ENCODE assay signal across 40 cellular contexts in the genomic region with DNA sequence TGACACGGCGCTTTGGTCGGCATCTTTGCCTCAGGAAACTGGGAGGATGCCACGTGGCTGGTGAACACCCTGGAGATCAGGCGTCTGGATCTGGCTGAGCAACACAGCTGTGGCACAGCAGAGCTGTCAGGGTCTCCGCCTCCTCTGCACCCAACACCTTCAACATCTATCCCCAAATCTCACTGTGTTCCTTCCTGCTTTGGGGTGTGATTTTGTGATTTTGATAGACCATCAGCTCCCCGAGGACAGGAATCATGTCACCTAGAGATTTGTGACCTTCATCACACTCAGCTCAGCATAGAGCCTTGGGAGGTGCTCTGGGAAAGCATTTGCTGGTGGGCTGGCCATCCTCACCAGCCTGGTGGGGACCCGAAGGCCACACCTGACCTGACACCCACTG.
"Had no signal": no experiment of that assay in that cellular context is flagged by ENCODE, and none has a peak within 500 bp of the region (broad histone marks: within the 10 kb centered on the region; RNA-seq: fewer than 3 reads in every experiment).

No MANE protein-coding gene starts in this region.

- H3K4me3 Mint-ChIP-seq: activated B cell treated with CpG ODN at 0.5 μM for 24 hours; activated CD4-positive, alpha-beta memory T cell treated with anti-CD3 and anti-CD28 coated beads for 36 hours; activated CD4-positive, alpha-beta T cell treated with anti-CD3 and anti-CD28 coated beads, Interleukin-2, amount 10 ng/mL, durations not matched to agents 24 days and 14 days; activated CD8-positive, alpha-beta T cell treated with anti-CD3 and anti-CD28 coated beads for 36 hours; activated naive CD4-positive, alpha-beta T cell treated with anti-CD3 and anti-CD28 coated beads for 36 hours; activated naive CD8-positive, alpha-beta T cell treated with anti-CD3 and anti-CD28 coated beads for 36 hours; activated T-cell treated with anti-CD3 and anti-CD28 coated beads, Interleukin-2, amount 50 U/mL, for 4 hours; activated T-cell treated with anti-CD3 and anti-CD28 coated beads, Interleukin-2, amount 50 U/mL, for 72 hours; activated T-helper 1 cell treated with anti-CD3 and anti-CD28 coated beads, Interleukin-12 subunit alpha, Interleukin-12 subunit beta, Interleukin-2, Interleukin-4 antibody, amounts not matched to agents 30 ng/mL and 10 ng/mL and 1 ng/mL, durations not matched to agents 14 hours and 24 hours and 36 hours; activated T-helper 17 cell treated with anti-CD3 and anti-CD28 coated beads, Interleukin-2, amount 50 U/mL, for 72 hours; central memory CD8-positive, alpha-beta T cell; T-helper 1 cell treated with Interleukin-12 subunit alpha and Interleukin-12 subunit beta and Interleukin-4 antibody, amounts not matched to agents 30 μg/mL and 1 μg/mL, for 36 hours; T-helper 2 cell treated with Interferon-gamma antibody and Interleukin-4, amounts not matched to agents 5 μg/mL and 100 μg/mL, for 36 hours had no signal

- H3K27ac ChIP-seq: adrenal gland, body of pancreas, brain microvascular endothelial cell, breast epithelium, cardiac muscle cell, VCaP had no signal

- H3K4me3 ChIP-seq: adrenal gland, body of pancreas, breast epithelium, cardiac muscle cell had no signal

- H3K36me3 Mint-ChIP-seq: activated CD4-positive, alpha-beta memory T cell treated with anti-CD3 and anti-CD28 coated beads for 36 hours; activated naive CD4-positive, alpha-beta T cell treated with anti-CD3 and anti-CD28 coated beads, Interleukin-2, amount 50 U/mL, for 72 hours; activated naive CD8-positive, alpha-beta T cell treated with anti-CD3 and anti-CD28 coated beads for 36 hours had no signal

- FAIRE-seq: astrocyte, TTC549 had no signal

- H3K9me3 Mint-ChIP-seq: activated B cell treated with CpG ODN at 0.5 μM for 24 hours; activated CD4-positive, alpha-beta memory T cell treated with anti-CD3 and anti-CD28 coated beads for 36 hours; activated CD4-positive, alpha-beta T cell treated with anti-CD3 and anti-CD28 coated beads, Interleukin-2, amount 10 ng/mL, durations not matched to agents 24 days and 14 days; activated naive CD4-positive, alpha-beta T cell treated with anti-CD3 and anti-CD28 coated beads for 36 hours; activated naive CD4-positive, alpha-beta T cell treated with anti-CD3 and anti-CD28 coated beads, Interleukin-2, amount 50 U/mL, for 72 hours; activated T-cell treated with anti-CD3 and anti-CD28 coated beads, Interleukin-2, amount 50 U/mL, for 4 hours; activated T-cell treated with anti-CD3 and anti-CD28 coated beads, Interleukin-2, amount 50 U/mL, for 72 hours; activated T-helper 1 cell treated with anti-CD3 and anti-CD28 coated beads, Interleukin-12 subunit alpha, Interleukin-12 subunit beta, Interleukin-2, Interleukin-4 antibody, amounts not matched to agents 30 ng/mL and 10 ng/mL and 1 ng/mL, durations not matched to agents 14 hours and 24 hours and 36 hours; activated T-helper 17 cell treated with anti-CD3 and anti-CD28 coated beads, Interleukin-2, amount 50 U/mL, for 72 hours; central memory CD8-positive, alpha-beta T cell; T-helper 1 cell treated with Interleukin-12 subunit alpha and Interleukin-12 subunit beta and Interleukin-4 antibody, amounts not matched to agents 30 μg/mL and 1 μg/mL, for 36 hours; T-helper 2 cell treated with Interferon-gamma antibody and Interleukin-4, amounts not matched to agents 5 μg/mL and 100 μg/mL, for 36 hours had no signal

- H3K9me3 ChIP-seq: adrenal gland, body of pancreas, breast epithelium had no signal

- H3K4me1 ChIP-seq: adrenal gland had no signal

- H3K27me3 ChIP-seq: adrenal gland, body of pancreas, brain microvascular endothelial cell, breast epithelium, cardiac muscle cell had no signal

- H3K4me1 Mint-ChIP-seq: activated B cell treated with CpG ODN at 0.5 μM for 24 hours; activated CD4-positive, alpha-beta T cell treated with anti-CD3 and anti-CD28 coated beads, Interleukin-2, amount 10 ng/mL, durations not matched to agents 24 days and 14 days; activated naive CD8-positive, alpha-beta T cell treated with anti-CD3 and anti-CD28 coated beads for 36 hours; activated T-helper 17 cell treated with anti-CD3 and anti-CD28 coated beads, Interleukin-2, amount 50 U/mL, for 72 hours; central memory CD8-positive, alpha-beta T cell had no signal

- DNase-seq: activated B cell treated with CpG ODN at 0.5 μM for 24 hours; activated CD4-positive, alpha-beta memory T cell treated with anti-CD3 and anti-CD28 coated beads for 36 hours; activated CD4-positive, alpha-beta T cell treated with anti-CD3 and anti-CD28 coated beads for 4 hours; activated CD4-positive, alpha-beta T cell treated with anti-CD3 and anti-CD28 coated beads, Interleukin-2, amount 10 ng/mL, durations not matched to agents 24 days and 14 days; activated CD4-positive, alpha-beta T cell treated with anti-CD3 and anti-CD28 coated beads, Interleukin-2, amount 50 U/mL, for 1 hour; activated CD4-positive, alpha-beta T cell treated with anti-CD3 and anti-CD28 coated beads, Interleukin-2, amount 50 U/mL, for 4 hours; activated CD4-positive, CD25-positive, alpha-beta regulatory T cell treated with anti-CD3 and anti-CD28 coated beads, Interleukin-2, amount 50 U/mL, for 72 hours; activated CD8-positive, alpha-beta memory T cell treated with anti-CD3 and anti-CD28 coated beads, Interleukin-2, amount 50 U/mL, for 4 hours; activated CD8-positive, alpha-beta T cell treated with anti-CD3 and anti-CD28 coated beads for 36 hours; activated effector memory CD4-positive, alpha-beta T cell treated with anti-CD3 and anti-CD28 coated beads, Interleukin-2, amount 50 U/mL, for 16 hours; activated gamma-delta T cell treated with Interleukin-2 at 50 U/mL for 16 hours; activated naive CD4-positive, alpha-beta T cell; activated naive CD4-positive, alpha-beta T cell treated with anti-CD3 and anti-CD28 coated beads for 36 hours; activated naive CD4-positive, alpha-beta T cell treated with anti-CD3 and anti-CD28 coated beads, Interleukin-2, amount 50 U/mL, for 16 hours; activated naive CD8-positive, alpha-beta T cell treated with anti-CD3 and anti-CD28 coated beads for 36 hours; activated T-cell treated with anti-CD3 and anti-CD28 coated beads for 4 hours; activated T-cell treated with anti-CD3 and anti-CD28 coated beads, Interleukin-2, amount 50 U/mL, for 1 hour; activated T-cell treated with anti-CD3 and anti-CD28 coated beads, Interleukin-2, amount 50 U/mL, for 4 hours; activated T-cell treated with anti-CD3 and anti-CD28 coated beads, Interleukin-2, amount 50 U/mL, for 72 hours; adrenal gland; amniotic stem cell; aorta; body of pancreas; brain microvascular endothelial cell; caudate nucleus; cerebellar nuclear complex; T-helper 1 cell; T-helper 2 cell; T-helper 9 cell had no signal

- H3K27ac Mint-ChIP-seq: activated B cell treated with CpG ODN at 0.5 μM for 24 hours; activated CD4-positive, alpha-beta memory T cell treated with anti-CD3 and anti-CD28 coated beads for 36 hours; activated CD4-positive, alpha-beta T cell treated with anti-CD3 and anti-CD28 coated beads, Interleukin-2, amount 10 ng/mL, durations not matched to agents 24 days and 14 days; activated CD8-positive, alpha-beta T cell treated with anti-CD3 and anti-CD28 coated beads for 36 hours; activated naive CD4-positive, alpha-beta T cell treated with anti-CD3 and anti-CD28 coated beads for 36 hours; activated naive CD4-positive, alpha-beta T cell treated with anti-CD3 and anti-CD28 coated beads, Interleukin-2, amount 50 U/mL, for 72 hours; activated naive CD8-positive, alpha-beta T cell treated with anti-CD3 and anti-CD28 coated beads for 36 hours; activated T-cell treated with anti-CD3 and anti-CD28 coated beads, Interleukin-2, amount 50 U/mL, for 72 hours; activated T-helper 1 cell treated with anti-CD3 and anti-CD28 coated beads, Interleukin-12 subunit alpha, Interleukin-12 subunit beta, Interleukin-2, Interleukin-4 antibody, amounts not matched to agents 30 ng/mL and 10 ng/mL and 1 ng/mL, durations not matched to agents 14 hours and 24 hours and 36 hours; activated T-helper 17 cell treated with anti-CD3 and anti-CD28 coated beads, Interleukin-2, amount 50 U/mL, for 72 hours; T-helper 1 cell treated with Interleukin-12 subunit alpha and Interleukin-12 subunit beta and Interleukin-4 antibody, amounts not matched to agents 30 μg/mL and 1 μg/mL, for 36 hours; T-helper 2 cell treated with Interferon-gamma antibody and Interleukin-4, amounts not matched to agents 5 μg/mL and 100 μg/mL, for 36 hours had no signal

- H3K36me3 ChIP-seq: adrenal gland, brain microvascular endothelial cell, breast epithelium, cardiac muscle cell had no signal

- ATAC-seq: activated CD8-positive, alpha-beta T cell treated with anti-CD3 and anti-CD28 coated beads for 36 hours; activated naive CD4-positive, alpha-beta T cell treated with anti-CD3 and anti-CD28 coated beads, Interleukin-2, amount 50 U/mL, for 72 hours; activated T-cell treated with anti-CD3 and anti-CD28 coated beads, Interleukin-2, amount 50 U/mL, for 4 hours; activated T-cell treated with anti-CD3 and anti-CD28 coated beads, Interleukin-2, amount 50 U/mL, for 72 hours; activated T-helper 17 cell treated with anti-CD3 and anti-CD28 coated beads, Interleukin-2, amount 50 U/mL, for 72 hours; body of pancreas had no signal
